23 cellular contexts compared by ENCODE assay signal in the genomic region with DNA sequence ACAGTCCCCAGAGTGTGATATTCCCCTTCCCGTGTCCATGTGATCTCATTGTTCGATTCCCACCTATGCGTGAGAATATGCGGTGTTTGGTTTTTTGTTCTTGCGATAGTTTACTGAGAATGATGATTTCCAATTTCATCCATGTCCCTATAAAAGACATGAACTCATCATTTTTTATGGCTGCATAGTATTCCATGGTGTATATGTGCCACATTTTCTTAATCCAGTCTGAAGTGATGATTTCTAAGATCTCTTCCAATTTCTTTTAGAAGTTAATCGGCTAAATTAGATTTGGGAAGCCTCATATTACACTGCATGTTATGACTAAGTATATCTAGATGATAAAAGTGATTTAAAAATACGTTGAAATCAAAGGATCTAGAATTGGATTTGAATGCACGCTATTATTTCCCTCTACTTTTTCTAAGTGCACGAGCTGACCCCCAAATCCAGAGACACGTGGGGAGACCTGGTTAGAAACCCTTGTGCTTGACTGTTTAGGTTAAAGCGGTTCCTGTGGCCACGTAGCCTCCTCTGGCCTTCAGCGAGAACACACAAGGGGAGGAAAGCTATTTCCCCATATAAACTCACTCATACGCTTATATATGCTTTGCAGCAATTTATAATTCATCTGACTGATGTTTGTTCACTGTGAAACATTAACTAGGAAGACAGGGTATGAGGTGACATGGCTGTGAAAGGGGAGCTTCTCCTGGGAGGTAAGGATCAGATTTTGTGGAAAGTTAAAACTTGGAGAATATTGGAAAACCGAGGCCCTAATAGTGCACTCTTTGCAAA.
"Had no signal": no experiment of that assay in that cellular context is flagged by ENCODE, and none has a peak within 500 bp of the region (broad histone marks: within the 10 kb centered on the region; RNA-seq: fewer than 3 reads in every experiment).

No MANE protein-coding gene starts in this region.

- H3K27me3 ChIP-seq: esophagus squamous epithelium, heart right ventricle, sigmoid colon, spleen, tibial nerve, vagina had no signal

- H3K4me3 ChIP-seq: esophagus squamous epithelium, heart right ventricle, lower lobe of right lung, prostate gland, sigmoid colon, spleen, thoracic aorta, tibial nerve, vagina had no signal

- H3K4me1 Mint-ChIP-seq: natural killer cell; neural crest cell; stimulated activated naive B cell treated with anti-CD40 and anti-IgM and Interleukin-4, amounts not matched to agents 10 μg/mL and 1 μg/mL and 100 μg/mL, for 72 hours had no signal

- DNase-seq: cortex of kidney; effector memory CD8-positive, alpha-beta T cell; erythroblast; esophagus squamous epithelium; foreskin melanocyte; glutamatergic neuron; heart right ventricle; hippocampal formation; islet precursor cell; kidney glomerular epithelial cell; left ventricle myocardium superior; lower lobe of right lung; natural killer cell; right cardiac atrium; sigmoid colon; spleen; stimulated activated naive B cell treated with anti-CD40 and anti-IgM and Interleukin-4, amounts not matched to agents 10 μg/mL and 1 μg/mL and 100 μg/mL, for 72 hours had no signal

- H3K27ac ChIP-seq: esophagus squamous epithelium, heart right ventricle, lower lobe of right lung, prostate gland, spleen, thoracic aorta, tibial nerve, vagina had no signal

- H3K36me3 Mint-ChIP-seq: natural killer cell; stimulated activated naive B cell treated with anti-CD40 and anti-IgM and Interleukin-4, amounts not matched to agents 10 μg/mL and 1 μg/mL and 100 μg/mL, for 72 hours had no signal

- H3K27me3 Mint-ChIP-seq: effector memory CD8-positive, alpha-beta T cell; stimulated activated naive CD8-positive, alpha-beta T cell treated with anti-CD3 and anti-CD28 coated beads, Interleukin-15, Interleukin-2, amounts not matched to agents 100 ng/mL and 50 ng/mL, for 24 hours had no signal

- H3K9me3 Mint-ChIP-seq: neural crest cell had no signal

- H3K4me1 ChIP-seq: esophagus squamous epithelium, heart right ventricle, lower lobe of right lung, prostate gland, spleen, vagina had no signal

- ATAC-seq: effector memory CD8-positive, alpha-beta T cell; heart right ventricle; left ventricle myocardium superior; lower lobe of right lung; natural killer cell; right cardiac atrium; stimulated activated naive B cell treated with anti-CD40 and anti-IgM and Interleukin-4, amounts not matched to agents 10 μg/mL and 1 μg/mL and 100 μg/mL, for 72 hours had no signal

- H3K27ac Mint-ChIP-seq: effector memory CD8-positive, alpha-beta T cell; natural killer cell; stimulated activated naive B cell treated with anti-CD40 and anti-IgM and Interleukin-4, amounts not matched to agents 10 μg/mL and 1 μg/mL and 100 μg/mL, for 72 hours; stimulated activated naive CD8-positive, alpha-beta T cell treated with anti-CD3 and anti-CD28 coated beads, Interleukin-15, Interleukin-2, amounts not matched to agents 100 ng/mL and 50 ng/mL, for 24 hours had no signal

- H3K9me3 ChIP-seq: lower lobe of right lung, prostate gland, sigmoid colon, thoracic aorta, vagina had no signal

- H3K4me3 Mint-ChIP-seq: effector memory CD8-positive, alpha-beta T cell; natural killer cell; neural crest cell; stimulated activated naive B cell treated with anti-CD40 and anti-IgM and Interleukin-4, amounts not matched to agents 10 μg/mL and 1 μg/mL and 100 μg/mL, for 72 hours; stimulated activated naive CD8-positive, alpha-beta T cell treated with anti-CD3 and anti-CD28 coated beads, Interleukin-15, Interleukin-2, amounts not matched to agents 100 ng/mL and 50 ng/mL, for 24 hours had no signal
